ENCODE assay signal across 20 cellular contexts in the genomic region with DNA sequence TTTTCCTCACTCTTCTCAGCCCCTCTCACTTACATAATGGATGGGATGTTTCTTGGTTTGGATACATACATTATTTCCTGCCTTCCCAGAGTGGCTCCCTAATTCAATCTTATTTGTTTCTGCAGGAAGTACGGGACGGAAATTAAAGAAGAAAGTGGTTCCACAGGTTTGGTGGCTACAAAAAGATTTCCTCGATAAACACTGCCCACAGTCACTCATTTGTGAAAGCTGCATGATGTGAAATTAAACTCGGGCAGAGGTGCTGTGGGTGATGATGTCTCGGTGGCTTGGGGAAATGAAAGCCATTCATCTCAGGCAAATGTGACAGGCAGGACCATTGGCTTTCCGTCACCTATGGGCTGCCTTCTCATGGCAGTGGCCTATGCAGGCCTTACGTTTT.
"Had no signal": no experiment of that assay in that cellular context is flagged by ENCODE, and none has a peak within 500 bp of the region (broad histone marks: within the 10 kb centered on the region; RNA-seq: fewer than 3 reads in every experiment).

No MANE protein-coding gene starts in this region.

- DNase-seq: activated B cell treated with CpG ODN at 0.5 μM for 24 hours; activated CD4-positive, alpha-beta memory T cell treated with anti-CD3 and anti-CD28 coated beads for 36 hours; activated CD4-positive, alpha-beta T cell treated with anti-CD3 and anti-CD28 coated beads for 4 hours; activated naive CD4-positive, alpha-beta T cell; activated naive CD8-positive, alpha-beta T cell treated with anti-CD3 and anti-CD28 coated beads, Interleukin-2, amount 10 ng/mL, durations not matched to agents 7 days and 5 days; effector CD4-positive, alpha-beta T cell; esophagus squamous epithelium; heart right ventricle; immature natural killer cell; kidney glomerular epithelial cell; naive thymus-derived CD8-positive, alpha-beta T cell; ovary; spleen; stimulated activated CD4-positive, alpha-beta T cell treated with anti-CD3 and anti-CD28 coated beads, Interleukin-4, amount 100 ng/mL, for 4 hours; T-helper 2 cell; testis; upper lobe of right lung had no signal

- H3K9me3 ChIP-seq: esophagus squamous epithelium, ovary, testis, upper lobe of right lung had no signal

- H3K27me3 ChIP-seq: ovary, sigmoid colon, testis had no signal

- FAIRE-seq: TTC549 had no signal

- H3K4me1 ChIP-seq: heart right ventricle, sigmoid colon, spleen, testis, upper lobe of right lung had no signal

- H3K4me3 ChIP-seq: coronary artery, esophagus squamous epithelium, heart right ventricle, ovary, sigmoid colon, spleen, testis, upper lobe of right lung had no signal

- H3K27ac ChIP-seq: coronary artery, esophagus squamous epithelium, heart right ventricle, ovary, sigmoid colon, spleen, testis, upper lobe of right lung had no signal

- H3K36me3 ChIP-seq: esophagus squamous epithelium, heart right ventricle, ovary, sigmoid colon, spleen, upper lobe of right lung had no signal
